8 cellular contexts compared by ENCODE assay signal in genomic region chr16:67372664-67373063, GRCh38. TPM values are rescaled to one million over a fixed set of nuclear protein-coding genes. Genes with fewer than 3 reads are reported as not detected.
DNase-seq lines count a peak whose midpoint lies in the region; ATAC-seq, FAIRE-seq and TF ChIP-seq lines count a peak whose summit lies in the region.

No MANE protein-coding gene starts in this region.

- dilution Hi-C loops in IMR-90 (cut with HindIII; ENCODE audit: low sequenced_read_pairs, unreplicated experiment): no loop called here

- TF ChIP-seq CTCF in IMR-90 (conservative IDR thresholded peaks at IDR 0.05; ENCODE audit: low read depth, low read length) (peak; percentile 57), GM12878 (IDR thresholded peaks at IDR 0.05 in 2 of 3, conservative IDR thresholded peaks at IDR 0.05 in 1 of 3; ENCODE audit: control insufficient read depth in 2 of 3, extremely low read depth in 1 of 3, insufficient read depth in 1 of 3, low read depth in 3 of 3, low read length in 3 of 3) (peak; percentile 24 to 33 (median 29); a peak in 2 of 6 replicates)

- H3K9me1 ChIP-seq in IMR-90 (ENCODE audit: insufficient read depth, low read length): no peaks in the 10 kb centered on the region

- H3K9ac ChIP-seq in IMR-90 (ENCODE audit: low read depth, low read length) (no peak overlapping the region), GM12878 (ENCODE audit: control insufficient read depth, insufficient read depth, low read length) (no peak overlapping the region)

- H2BK20ac ChIP-seq in IMR-90 (ENCODE audit: low read depth, low read length): no peak overlapping the region

- peak; percentile 51 for DNase-seq in COR-L47 (lab: John Stamatoyannopoulos, UW)
- DNase-seq in IMR-90: peak; percentile 36
- no peak for DNase-seq in GM12878 (ENCODE audit: low read depth, low spot score)
- peak; percentile 68 for DNase-seq in midbrain (lab: John Stamatoyannopoulos, UW)
- no peak for DNase-seq in stimulated activated CD4-positive, alpha-beta T cell treated with anti-CD3 and anti-CD28 coated beads, Interleukin-4, amount 100 ng/mL, for 1 hour
- DNase-seq in NCI-H2029 treated with DMSO at 0.1 percent for 48 hours (lab: John Stamatoyannopoulos, UW): no peak

- H3K79me1 ChIP-seq in IMR-90 (ENCODE audit: low read depth in 1 of 2, low read length in 2 of 2): no peaks in the 10 kb centered on the region

- TF ChIP-seq RAD21 in IMR-90 (IDR thresholded peaks at IDR 0.05; ENCODE audit: low read length): peak; percentile 51
- peak; percentile 33; the same call in 1 of the 2 replicates for TF ChIP-seq RAD21 in GM12878 (IDR thresholded peaks at IDR 0.05; ENCODE audit: insufficient read depth, low read depth, low read length)

- H3K23ac ChIP-seq in IMR-90 (ENCODE audit: low read depth, low read length): no peak overlapping the region

- intact Hi-C loops in IMR-90 (cut with micrococcal nuclease) (loop anchor here (5.0 kb wide), 1 partner anchor 95 kb away; no protein-coding TSS in a partner anchor), GM12878 (cut with micrococcal nuclease; ENCODE audit: unreplicated experiment) (no loop called here)

- H3K9me3 ChIP-seq in IMR-90 (ENCODE audit: control insufficient read depth, insufficient read depth, low read length) (no peaks in the 10 kb centered on the region), GM12878 (replicated peaks; ENCODE audit: control insufficient read depth, insufficient read depth, low read length) (peaks cover 4% of the 10 kb centered on the region; the same call in 1 of the 3 replicates)

- no peak for TF ChIP-seq POLR2A in IMR-90 (IDR thresholded peaks at IDR 0.05; ENCODE audit: low read depth, low read length)
- no peak for TF ChIP-seq POLR2A in GM12878 (IDR thresholded peaks at IDR 0.05; ENCODE audit: low read depth, low read length)

- H3K4me1 ChIP-seq in IMR-90 (ENCODE audit: control insufficient read depth, insufficient read depth, low read length) (peaks cover 3% of the 10 kb centered on the region; the same call in 1 of the 2 replicates), GM12878 (ENCODE audit: control insufficient read depth, insufficient read depth, low read length) (no peaks in the 10 kb centered on the region)

- no peak overlapping the region for H4K91ac ChIP-seq in IMR-90 (ENCODE audit: insufficient read depth, low read depth, low read length)

- FAIRE-seq in GM12878 (lab: Jason Lieb, UNC): no peak

- no peak overlapping the region for H3K56ac ChIP-seq in IMR-90 (ENCODE audit: extremely low read depth, insufficient read depth, low read length)

- POLR2A ChIA-PET in IMR-90 (lab: Charles Lee; ENCODE audit: unreplicated experiment): no interaction called here
- POLR2A ChIA-PET in GM12878 (lab: Charles Lee): no interaction called here

- BruUV-seq in IMR-90 (replicated peaks; lab: Mats Ljungman, UMichigan) (no TSS peak), GM12878 (replicated peaks; lab: Mats Ljungman, UMichigan) (no TSS peak)

- no peak for TF ChIP-seq EP300 in GM12878 (IDR thresholded peaks at IDR 0.05; ENCODE audit: borderline replicate concordance in 1 of 2, control insufficient read depth in 1 of 2, low read depth in 2 of 2, low read length in 2 of 2)

- SMC1A ChIA-PET in GM12878 (lab: Charles Lee; ENCODE audit: uncharacterized antibody, unreplicated experiment): interaction anchor here (0.7 kb wide), 1 partner anchor 10 kb away, joined by 4 read pairs; no protein-coding TSS in a partner anchor

- no peak overlapping the region for H2AK5ac ChIP-seq in IMR-90 (ENCODE audit: low read depth, low read length)

- ATAC-seq in IMR-90 (ENCODE audit: low read depth) (peak; percentile 49; the same call in 1 of the 2 replicates), GM12878 (no peak), GM21717 (IDR thresholded peaks at IDR 0.05; ENCODE audit: unreplicated experiment) (no peak), GM18520 (IDR thresholded peaks at IDR 0.05; ENCODE audit: unreplicated experiment) (no peak)

- no peaks in the 10 kb centered on the region for H3K79me2 ChIP-seq in GM12878 (ENCODE audit: control insufficient read depth, insufficient read depth, low read length)

- H3K27me3 ChIP-seq in IMR-90 (ENCODE audit: control insufficient read depth, insufficient read depth, low read length) (peaks cover 17% of the 10 kb centered on the region), GM12878 (replicated peaks in 1 of 2; ENCODE audit: control insufficient read depth in 2 of 2, insufficient read depth in 2 of 2, low read length in 1 of 2) (no peaks in the 10 kb centered on the region; a peak in 1 of 4 replicates)

- RAD21 ChIA-PET in GM12878 (lab: Charles Lee; ENCODE audit: unreplicated experiment): no interaction called here

- no peak overlapping the region for H3K14ac ChIP-seq in IMR-90 (replicated peaks; ENCODE audit: low read depth, low read length)

- no peak overlapping the region for H3K4ac ChIP-seq in IMR-90 (ENCODE audit: low read depth, low read length)

- H4K5ac ChIP-seq in IMR-90 (ENCODE audit: low read depth, low read length): no peak overlapping the region

- no peak overlapping the region for H2BK120ac ChIP-seq in IMR-90 (ENCODE audit: low read depth, low read length)

- H3K18ac ChIP-seq in IMR-90 (ENCODE audit: low read depth, low read length): no peak overlapping the region

- H2BK15ac ChIP-seq in IMR-90 (ENCODE audit: low read depth, low read length): no peak overlapping the region

- H2AFZ ChIP-seq in IMR-90 (replicated peaks; ENCODE audit: low read length, poor library complexity): no peak overlapping the region
- no peak overlapping the region for H2AFZ ChIP-seq in GM12878 (ENCODE audit: control insufficient read depth, low read depth, low read length)

- H3K27ac ChIP-seq in IMR-90 (ENCODE audit: insufficient read depth, low read length): no peak overlapping the region
- no peak overlapping the region for H3K27ac ChIP-seq in GM12878 (ENCODE audit: control insufficient read depth, insufficient read depth)

- no peak overlapping the region for H2BK5ac ChIP-seq in IMR-90 (ENCODE audit: low read depth, low read length, poor library complexity, severe bottlenecking)

- no peaks in the 10 kb centered on the region for H3K36me3 ChIP-seq in IMR-90 (ENCODE audit: control insufficient read depth, insufficient read depth, low read length)
- H3K36me3 ChIP-seq in GM12878 (ENCODE audit: control insufficient read depth in 2 of 2, insufficient read depth in 2 of 2, low read length in 1 of 2): no peaks in the 10 kb centered on the region

- no peaks in the 10 kb centered on the region for H4K20me1 ChIP-seq in IMR-90 (ENCODE audit: insufficient read depth, low read length)
- no peaks in the 10 kb centered on the region for H4K20me1 ChIP-seq in GM12878 (ENCODE audit: control insufficient read depth, insufficient read depth)

- H3K4me3 ChIP-seq in IMR-90 (ENCODE audit: insufficient read depth, low read depth, low read length) (no peak overlapping the region), GM12878 (no peak overlapping the region)

- no peak overlapping the region for H2AK9ac ChIP-seq in IMR-90 (replicated peaks; ENCODE audit: low read depth, low read length, poor library complexity)

- H3K4me2 ChIP-seq in IMR-90 (ENCODE audit: low read depth, low read length) (no peak overlapping the region), GM12878 (ENCODE audit: control insufficient read depth, insufficient read depth) (no peak overlapping the region)

- in situ Hi-C loops in IMR-90 (cut with MboI; ENCODE audit: low sequenced_read_pairs) (no loop called here), GM12878 (cut with MboI) (no loop called here)

- CTCF ChIA-PET in IMR-90 (lab: Yijun Ruan, JAX): interaction anchor here (0.6 to 0.8 kb wide), 4 partner anchors 40 to 79 kb away, joined by 3 to 4 read pairs (median 3); no protein-coding TSS in a partner anchor
- CTCF ChIA-PET in GM12878 (lab: Yijun Ruan, JAX): interaction anchor here (0.7 to 1.3 kb wide), 6 partner anchors 8 to 148 kb away, joined by 3 to 5 read pairs (median 4); no protein-coding TSS in a partner anchor

- H4K8ac ChIP-seq in IMR-90 (ENCODE audit: low read depth in 2 of 2, low read length in 2 of 2): no peak overlapping the region

RNA-seq across cellular contexts. Expression of gene TPPP3, which starts 20.6 kb away (rescaled TPM):
- 0.54 and 0.56 TPM in 2 replicates for total RNA-seq in IMR-90 (2012; rRNA removed)
- polyA plus RNA-seq in IMR-90 (2012; rRNA removed): 2.2 and 2.4 TPM in 2 replicates
- 2.0 and 3.4 TPM in 2 replicates for polyA plus RNA-seq in IMR-90 (2012; cell fraction: cytosol; rRNA removed)
- 1.8 and 2.4 TPM in 2 replicates for polyA plus RNA-seq in IMR-90 (2012; cell fraction: nucleus; rRNA removed; ENCODE audit: low replicate concordance)
- total RNA-seq in GM12878 (2013; cell fraction: nucleolus; rRNA removed): not detected in 2 replicates
- not detected in 2 replicates for total RNA-seq in GM12878 (2014; rRNA removed)
- total RNA-seq in GM12878 (2014; rRNA removed; fragmentation: Illumina TruSeq; extraction: Trizol): not detected in 2 replicates
- not detected in 2 replicates for total RNA-seq in GM12878 (2021)
- not detected for polyA plus RNA-seq in GM12878 (2011; ENCODE audit: low read depth)
- polyA plus RNA-seq in GM12878 (2011; rRNA removed): not detected in 2 replicates
- 0.07 TPM in 1 of 2 replicates, not detected in the other for polyA plus RNA-seq in GM12878 (2011; cell fraction: cytosol; rRNA removed)
- polyA plus RNA-seq in GM12878 (2011; cell fraction: nucleus; rRNA removed): 0.07 TPM in 1 of 2 replicates, not detected in the other
- not detected in 2 replicates for polyA plus RNA-seq in GM12878 (2012)
- polyA plus RNA-seq in GM12878 (2014; fragmentation: Illumina TruSeq; extraction: Trizol): not detected in 2 replicates
- not detected for polyA plus RNA-seq in GM12878 (2014; fragmentation: Nextera tagmentation; extraction: Ambion mirVana)
- not detected in 2 replicates for polyA plus RNA-seq in GM12878 (2014; rRNA removed)
- under 1 TPM in 1 of 2 experiments, not detected in 1; 0.14 TPM for polyA plus RNA-seq in GM12878 (2016; fragmentation: Nextera tagmentation; extraction: Ambion mirVana)
- polyA minus RNA-seq in GM12878 (2011; rRNA and poly(A)+ RNA removed): not detected in 2 replicates
- polyA minus RNA-seq in GM12878 (2011; cell fraction: cytosol; rRNA and poly(A)+ RNA removed): not detected in 2 replicates
- polyA minus RNA-seq in GM12878 (2011; cell fraction: nucleus; rRNA and poly(A)+ RNA removed): not detected in 2 replicates

RNA-seq across cellular contexts. Expression of gene ZDHHC1, which starts 43.6 kb away (rescaled TPM):
- total RNA-seq in IMR-90 (2012; rRNA removed): 1.7 and 2.0 TPM in 2 replicates
- polyA plus RNA-seq in IMR-90 (2012; rRNA removed): 5.9 and 6.1 TPM in 2 replicates
- polyA plus RNA-seq in IMR-90 (2012; cell fraction: cytosol; rRNA removed): 4.2 and 9.4 TPM in 2 replicates
- polyA plus RNA-seq in IMR-90 (2012; cell fraction: nucleus; rRNA removed; ENCODE audit: low replicate concordance): 16.9 and 38.6 TPM in 2 replicates
- 0.65 and 1.3 TPM in 2 replicates for total RNA-seq in GM12878 (2013; cell fraction: nucleolus; rRNA removed)
- total RNA-seq in GM12878 (2014; rRNA removed): 0.93 and 1.2 TPM in 2 replicates
- 0.31 TPM in 1 of 2 replicates, not detected in the other for total RNA-seq in GM12878 (2014; rRNA removed; fragmentation: Illumina TruSeq; extraction: Trizol)
- total RNA-seq in GM12878 (2021): 0.53 and 0.77 TPM in 2 replicates
- not detected for polyA plus RNA-seq in GM12878 (2011; ENCODE audit: low read depth)
- polyA plus RNA-seq in GM12878 (2011; rRNA removed): 0.07 TPM in 1 of 2 replicates, not detected in the other
- polyA plus RNA-seq in GM12878 (2011; cell fraction: cytosol; rRNA removed): 0.08 and 0.15 TPM in 2 replicates
- polyA plus RNA-seq in GM12878 (2011; cell fraction: nucleus; rRNA removed): 0.50 and 0.52 TPM in 2 replicates
- 0.31 and 0.53 TPM in 2 replicates for polyA plus RNA-seq in GM12878 (2012)
- 0.24 and 0.78 TPM in 2 replicates for polyA plus RNA-seq in GM12878 (2014; fragmentation: Illumina TruSeq; extraction: Trizol)
- polyA plus RNA-seq in GM12878 (2014; fragmentation: Nextera tagmentation; extraction: Ambion mirVana): not detected
- 0.83 and 1.1 TPM in 2 replicates for polyA plus RNA-seq in GM12878 (2014; rRNA removed)
- 1 to 10 TPM in 1 of 2 experiments, under 1 TPM in 1; 0.55 to 1.0 TPM for polyA plus RNA-seq in GM12878 (2016; fragmentation: Nextera tagmentation; extraction: Ambion mirVana)
- 0.44 TPM in 1 of 2 replicates, not detected in the other for polyA minus RNA-seq in GM12878 (2011; rRNA and poly(A)+ RNA removed)
- not detected in 2 replicates for polyA minus RNA-seq in GM12878 (2011; cell fraction: cytosol; rRNA and poly(A)+ RNA removed)
- polyA minus RNA-seq in GM12878 (2011; cell fraction: nucleus; rRNA and poly(A)+ RNA removed): 0.67 TPM in 1 of 2 replicates, not detected in the other

RNA-seq across cellular contexts. Expression of gene LRRC36, which starts 46.0 kb away (rescaled TPM):
- total RNA-seq in IMR-90 (2012; rRNA removed) (0.18 TPM in 1 of 2 replicates, not detected in the other), GM12878 (2014; rRNA removed) (0.45 and 0.71 TPM in 2 replicates), GM12878 (2014; rRNA removed; fragmentation: Illumina TruSeq; extraction: Trizol) (0.92 and 2.0 TPM in 2 replicates), GM12878 (2021) (0.66 and 1.9 TPM in 2 replicates)
- polyA plus RNA-seq in IMR-90 (2012; rRNA removed) (0.20 and 0.29 TPM in 2 replicates), GM12878 (2011; rRNA removed) (0.40 and 0.64 TPM in 2 replicates), GM12878 (2014; fragmentation: Illumina TruSeq; extraction: Trizol) (0.75 and 1.3 TPM in 2 replicates), GM12878 (2014; fragmentation: Nextera tagmentation; extraction: Ambion mirVana) (under 1 TPM; 0.69 to 0.79 TPM), GM12878 (2014; rRNA removed) (1.2 and 2.2 TPM in 2 replicates), GM12878 (2016; fragmentation: Nextera tagmentation; extraction: Ambion mirVana) (under 1 TPM in 1 of 2 experiments, not detected in 1; 0.55 TPM)
- 0.04 and 0.08 TPM in 2 replicates for polyA plus RNA-seq in IMR-90 (2012; cell fraction: cytosol; rRNA removed)
- polyA plus RNA-seq in IMR-90 (2012; cell fraction: nucleus; rRNA removed; ENCODE audit: low replicate concordance): 0.46 and 2.3 TPM in 2 replicates
- 0.90 and 1.2 TPM in 2 replicates for total RNA-seq in GM12878 (2013; cell fraction: nucleolus; rRNA removed)
- polyA plus RNA-seq in GM12878 (2011; ENCODE audit: low read depth): not detected
- polyA plus RNA-seq in GM12878 (2011; cell fraction: cytosol; rRNA removed): 0.36 and 0.40 TPM in 2 replicates
- polyA plus RNA-seq in GM12878 (2011; cell fraction: nucleus; rRNA removed): 0.36 and 0.54 TPM in 2 replicates
- 0.11 and 0.38 TPM in 2 replicates for polyA plus RNA-seq in GM12878 (2012)
- polyA minus RNA-seq in GM12878 (2011; rRNA and poly(A)+ RNA removed): 0.15 and 0.29 TPM in 2 replicates
- polyA minus RNA-seq in GM12878 (2011; cell fraction: cytosol; rRNA and poly(A)+ RNA removed): not detected in 2 replicates
- polyA minus RNA-seq in GM12878 (2011; cell fraction: nucleus; rRNA and poly(A)+ RNA removed): 0.36 TPM in 1 of 2 replicates, not detected in the other

RNA-seq across cellular contexts. Expression of gene KCTD19, which starts 46.1 kb away (rescaled TPM):
- under 0.01 TPM in 1 of 2 replicates, not detected in the other for total RNA-seq in IMR-90 (2012; rRNA removed)
- 0.07 and 0.36 TPM in 2 replicates for polyA plus RNA-seq in IMR-90 (2012; rRNA removed)
- 0.14 TPM in 1 of 2 replicates, not detected in the other for polyA plus RNA-seq in IMR-90 (2012; cell fraction: cytosol; rRNA removed)
- 0.59 and 1.5 TPM in 2 replicates for polyA plus RNA-seq in IMR-90 (2012; cell fraction: nucleus; rRNA removed; ENCODE audit: low replicate concordance)
- 3.5 and 5.3 TPM in 2 replicates for total RNA-seq in GM12878 (2013; cell fraction: nucleolus; rRNA removed)
- 5.2 and 5.5 TPM in 2 replicates for total RNA-seq in GM12878 (2014; rRNA removed)
- total RNA-seq in GM12878 (2014; rRNA removed; fragmentation: Illumina TruSeq; extraction: Trizol): 4.0 and 4.1 TPM in 2 replicates
- total RNA-seq in GM12878 (2021): 4.9 and 5.2 TPM in 2 replicates
- 0.46 TPM for polyA plus RNA-seq in GM12878 (2011; ENCODE audit: low read depth)
- 1.2 and 2.0 TPM in 2 replicates for polyA plus RNA-seq in GM12878 (2011; rRNA removed)
- polyA plus RNA-seq in GM12878 (2011; cell fraction: cytosol; rRNA removed): 1.0 and 1.6 TPM in 2 replicates
- polyA plus RNA-seq in GM12878 (2011; cell fraction: nucleus; rRNA removed): 4.3 and 6.2 TPM in 2 replicates
- 0.79 and 0.95 TPM in 2 replicates for polyA plus RNA-seq in GM12878 (2012)
- polyA plus RNA-seq in GM12878 (2014; fragmentation: Illumina TruSeq; extraction: Trizol): 6.3 and 7.7 TPM in 2 replicates
- polyA plus RNA-seq in GM12878 (2014; fragmentation: Nextera tagmentation; extraction: Ambion mirVana): 1 to 10 TPM; 1.6 to 2.5 TPM
- 8.0 and 8.9 TPM in 2 replicates for polyA plus RNA-seq in GM12878 (2014; rRNA removed)
- 1 to 10 TPM; 3.0 to 3.8 TPM for polyA plus RNA-seq in GM12878 (2016; fragmentation: Nextera tagmentation; extraction: Ambion mirVana)
- 0.93 and 2.1 TPM in 2 replicates for polyA minus RNA-seq in GM12878 (2011; rRNA and poly(A)+ RNA removed)
- polyA minus RNA-seq in GM12878 (2011; cell fraction: cytosol; rRNA and poly(A)+ RNA removed): not detected in 2 replicates
- 0.97 and 2.4 TPM in 2 replicates for polyA minus RNA-seq in GM12878 (2011; cell fraction: nucleus; rRNA and poly(A)+ RNA removed)

RNA-seq across cellular contexts. Expression of gene HSD11B2, which starts 58.3 kb away (rescaled TPM):
- not detected in 2 replicates for total RNA-seq in IMR-90 (2012; rRNA removed)
- 0.26 and 0.27 TPM in 2 replicates for polyA plus RNA-seq in IMR-90 (2012; rRNA removed)
- 0.12 TPM in 1 of 2 replicates, not detected in the other for polyA plus RNA-seq in IMR-90 (2012; cell fraction: cytosol; rRNA removed)
- 0.47 and 0.60 TPM in 2 replicates for polyA plus RNA-seq in IMR-90 (2012; cell fraction: nucleus; rRNA removed; ENCODE audit: low replicate concordance)
- 0.61 TPM in 1 of 2 replicates, not detected in the other for total RNA-seq in GM12878 (2013; cell fraction: nucleolus; rRNA removed)
- 0.28 TPM in 1 of 2 replicates, not detected in the other for total RNA-seq in GM12878 (2014; rRNA removed)
- total RNA-seq in GM12878 (2014; rRNA removed; fragmentation: Illumina TruSeq; extraction: Trizol): 0.22 TPM in 1 of 2 replicates, not detected in the other
- 0.16 and 0.18 TPM in 2 replicates for total RNA-seq in GM12878 (2021)
- not detected for polyA plus RNA-seq in GM12878 (2011; ENCODE audit: low read depth)
- polyA plus RNA-seq in GM12878 (2011; rRNA removed): 0.19 and 0.20 TPM in 2 replicates
- 0.16 and 0.22 TPM in 2 replicates for polyA plus RNA-seq in GM12878 (2011; cell fraction: cytosol; rRNA removed)
- polyA plus RNA-seq in GM12878 (2011; cell fraction: nucleus; rRNA removed): 0.43 and 0.53 TPM in 2 replicates
- 0.37 TPM in 1 of 2 replicates, not detected in the other for polyA plus RNA-seq in GM12878 (2012)
- polyA plus RNA-seq in GM12878 (2014; fragmentation: Illumina TruSeq; extraction: Trizol): 0.34 and 1.5 TPM in 2 replicates
- not detected for polyA plus RNA-seq in GM12878 (2014; fragmentation: Nextera tagmentation; extraction: Ambion mirVana)
- polyA plus RNA-seq in GM12878 (2014; rRNA removed): 0.09 and 0.28 TPM in 2 replicates
- under 1 TPM; 0.10 to 0.31 TPM for polyA plus RNA-seq in GM12878 (2016; fragmentation: Nextera tagmentation; extraction: Ambion mirVana)
- 0.15 TPM in 1 of 2 replicates, not detected in the other for polyA minus RNA-seq in GM12878 (2011; rRNA and poly(A)+ RNA removed)
- not detected in 2 replicates for polyA minus RNA-seq in GM12878 (2011; cell fraction: cytosol; rRNA and poly(A)+ RNA removed)
- not detected in 2 replicates for polyA minus RNA-seq in GM12878 (2011; cell fraction: nucleus; rRNA and poly(A)+ RNA removed)

Comparison
In these comparisons a context has a peak if more than half of its experiments do, and no peak if none do; other contexts are left out.
1. DNase-seq: peak in COR-L47 (single experiment), IMR-90 (single experiment) and midbrain (single experiment); none in GM12878 (single experiment), stimulated activated CD4-positive, alpha-beta T cell treated with anti-CD3 and anti-CD28 coated beads, Interleukin-4, amount 100 ng/mL, for 1 hour (single experiment) and NCI-H2029 treated with DMSO at 0.1 percent for 48 hours (single experiment).